In the genomic region with DNA sequence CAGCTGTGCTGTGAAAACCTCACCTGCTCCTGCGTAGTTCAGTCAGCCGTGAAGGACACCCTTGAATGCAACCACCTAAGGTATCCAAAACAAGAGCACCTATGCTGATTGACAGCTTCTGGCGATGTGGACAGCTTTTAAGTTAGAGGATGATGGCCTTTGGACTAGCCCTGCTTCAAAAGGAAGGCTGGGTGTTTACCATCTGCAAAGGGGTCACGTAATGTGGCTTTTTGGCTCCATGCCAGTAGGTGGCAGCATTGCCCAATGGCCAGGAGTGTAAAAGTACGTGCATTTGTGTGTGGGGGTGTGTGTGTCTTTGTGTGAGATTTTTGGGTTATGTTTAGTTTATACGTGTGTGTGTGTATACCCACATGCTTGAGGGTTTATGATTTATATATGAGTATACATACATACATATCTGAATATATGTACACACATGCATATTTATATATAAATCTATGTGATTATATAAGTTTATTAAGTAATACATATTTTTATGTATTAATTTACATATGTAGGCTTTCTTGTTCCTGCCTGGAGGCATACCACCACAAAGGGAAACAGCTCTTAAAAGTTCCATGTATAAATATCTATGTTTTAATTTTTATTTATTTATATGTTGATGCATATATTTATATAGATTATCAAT, we compare ENCODE assay signal across 7 cellular contexts.
DNase-seq lines count a peak whose midpoint lies in the region; ATAC-seq and TF ChIP-seq lines count a peak whose summit lies in the region.

No MANE protein-coding gene starts in this region.

- no peak overlapping the region for H3K14ac ChIP-seq in H9 (ENCODE audit: insufficient read depth, low read length)

- no peaks in the 10 kb centered on the region for H3K79me1 ChIP-seq in H9 (ENCODE audit: insufficient read depth, low read depth, low read length, poor library complexity, severe bottlenecking)

- no peak overlapping the region for H2BK5ac ChIP-seq in H9 (ENCODE audit: insufficient read length, low read length)

- H3K27me3 Mint-ChIP-seq in H9 (ENCODE audit: low read depth), result peaks cover 1% of the 10 kb centered on the region; the same call in 1 of the 2 replicates
- peaks cover 2% of the 10 kb centered on the region for H3K27me3 Mint-ChIP-seq in glutamatergic neuron (ENCODE audit: unreplicated experiment)

- H2BK120ac ChIP-seq in H9 (ENCODE audit: low read depth, low read length, poor library complexity, severe bottlenecking), result no peak overlapping the region

- H4K20me1 ChIP-seq in H9 (ENCODE audit: control insufficient read depth, insufficient read depth, insufficient read length), result no peaks in the 10 kb centered on the region

- no peak overlapping the region for H2BK20ac ChIP-seq in H9 (ENCODE audit: low read depth, low read length, poor library complexity, severe bottlenecking)

- no peaks in the 10 kb centered on the region for H3K4me1 Mint-ChIP-seq in H9
- H3K4me1 Mint-ChIP-seq in glutamatergic neuron (ENCODE audit: low read depth, unreplicated experiment), result peaks cover 2% of the 10 kb centered on the region

- H3K36me3 Mint-ChIP-seq in H9 (ENCODE audit: insufficient read depth in 1 of 3, low read depth in 3 of 3) (0 out of 7 replicates have a peak, but pooled peaks cover 0 to 4% (median 0%) of the 10 kb centered on the region in 3 experiments), glutamatergic neuron (ENCODE audit: unreplicated experiment) (no peaks in the 10 kb centered on the region)

- H3K27me3 ChIP-seq in H9 (ENCODE audit: insufficient read depth, low read length), result no peaks in the 10 kb centered on the region

- no CpG with 5 or more reads among the region's 6 CpGs for WGBS in H9 (ENCODE audit: extremely low coverage, insufficient read length, low lambda C conversion rate)

- no peak overlapping the region for H3K27ac ChIP-seq in H9 (ENCODE audit: insufficient read length, low read depth, low read length)

- no peak overlapping the region for H4K8ac ChIP-seq in H9 (replicated peaks; ENCODE audit: insufficient read length, low read depth, low read length)

- no peak overlapping the region for H2AK5ac ChIP-seq in H9 (ENCODE audit: insufficient read length, low read length)

- peaks cover 24 to 64% of the 10 kb centered on the region in 2 experiments for H3K9me3 Mint-ChIP-seq in H9
- H3K9me3 Mint-ChIP-seq in glutamatergic neuron (ENCODE audit: unreplicated experiment), result peaks cover 1% of the 10 kb centered on the region

- no peak for ATAC-seq in HG02623 (IDR thresholded peaks at IDR 0.05; ENCODE audit: unreplicated experiment)

- H3K9me3 ChIP-seq in H9 (ENCODE audit: control insufficient read depth, low read depth, low read length), result peaks cover 9% of the 10 kb centered on the region

- H4K91ac ChIP-seq in H9 (ENCODE audit: insufficient read length, low read depth, low read length), result no peak overlapping the region

- H3K4me2 ChIP-seq in H9 (ENCODE audit: insufficient read depth, insufficient read length, low read length), result no peak overlapping the region

- H2AFZ ChIP-seq in H9 (ENCODE audit: low read length), result no peak overlapping the region

- H3K4me3 Mint-ChIP-seq in H9, result no peak overlapping the region
- no peak overlapping the region for H3K4me3 Mint-ChIP-seq in glutamatergic neuron (ENCODE audit: unreplicated experiment)

- H3K23ac ChIP-seq in H9 (ENCODE audit: insufficient read length, low read depth, low read length), result no peak overlapping the region

- H3K9ac ChIP-seq in H9 (ENCODE audit: extremely low read depth, insufficient read length, low read length), result no peak overlapping the region

- DNase-seq in H9, result peak; percentile 52
- peak; percentile 8 for DNase-seq in NCI-H1092 treated with DMSO at 0.1 percent for 48 hours (lab: John Stamatoyannopoulos, UW)
- peak; percentile 60 to 61 for DNase-seq in activated CD4-positive, alpha-beta T cell treated with anti-CD3 and anti-CD28 coated beads, Interleukin-2, amount 50 U/mL, for 48 hours
- peak; percentile 83 for DNase-seq in glutamatergic neuron
- peak; percentile 4 for DNase-seq in stimulated activated CD8-positive, alpha-beta memory T cell treated with anti-CD3 and anti-CD28 coated beads, Interleukin-12 subunit alpha, Interleukin-12 subunit beta, amount 100 ng/mL, for 1 hour (ENCODE audit: low read depth)

- H3K23me2 ChIP-seq in H9 (ENCODE audit: insufficient read length, low read depth, low read length, poor library complexity, severe bottlenecking), result no peaks in the 10 kb centered on the region

- H3K4ac ChIP-seq in H9 (ENCODE audit: low read depth, low read length), result no peak overlapping the region

- H3K4me1 ChIP-seq in H9 (ENCODE audit: insufficient read depth, low read length), result no peaks in the 10 kb centered on the region

- H3K79me2 ChIP-seq in H9 (ENCODE audit: insufficient read depth, low read length), result no peaks in the 10 kb centered on the region

- TF ChIP-seq CTCF in GM12873 (IDR thresholded peaks at IDR 0.05; ENCODE audit: insufficient read depth, low read depth, low read length, missing control alignments), result peak; percentile 82
- peak; percentile 79 for TF ChIP-seq CTCF in H9 (conservative IDR thresholded peaks at IDR 0.05)
- peak; percentile 82 for TF ChIP-seq CTCF in glutamatergic neuron (IDR thresholded peaks at IDR 0.05; ENCODE audit: partially characterized antibody, unreplicated experiment)

- H3K27ac Mint-ChIP-seq in H9 (no peak overlapping the region), glutamatergic neuron (ENCODE audit: unreplicated experiment) (no peak overlapping the region)

- no peak overlapping the region for H3K56ac ChIP-seq in H9 (ENCODE audit: insufficient read length, low read depth, low read length)

- no peak overlapping the region for H3K18ac ChIP-seq in H9 (ENCODE audit: insufficient read length, low read depth, low read length)

- no peak overlapping the region for H2BK15ac ChIP-seq in H9 (ENCODE audit: low read depth, low read length)

- no peak overlapping the region for H4K5ac ChIP-seq in H9 (ENCODE audit: insufficient read length, low read depth, low read length)

- no peak overlapping the region for H2BK12ac ChIP-seq in H9 (ENCODE audit: insufficient read length, low read depth, low read length)

- no peak overlapping the region for H3T11ph ChIP-seq in H9 (ENCODE audit: low read length)

Comparison
In these comparisons a context has a peak if more than half of its experiments do, and no peak if none do; other contexts are left out.
1. DNase-seq: peak in every context shown above with its lines; median percentile 83 in glutamatergic neuron; 60 in activated CD4-positive, alpha-beta T cell treated with anti-CD3 and anti-CD28 coated beads, Interleukin-2, amount 50 U/mL, for 48 hours; 52 in H9; 8 in NCI-H1092 treated with DMSO at 0.1 percent for 48 hours; 4 in stimulated activated CD8-positive, alpha-beta memory T cell treated with anti-CD3 and anti-CD28 coated beads, Interleukin-12 subunit alpha, Interleukin-12 subunit beta, amount 100 ng/mL, for 1 hour.